Comparison of ENCODE assay signal across 1 cellular context in the genomic region with DNA sequence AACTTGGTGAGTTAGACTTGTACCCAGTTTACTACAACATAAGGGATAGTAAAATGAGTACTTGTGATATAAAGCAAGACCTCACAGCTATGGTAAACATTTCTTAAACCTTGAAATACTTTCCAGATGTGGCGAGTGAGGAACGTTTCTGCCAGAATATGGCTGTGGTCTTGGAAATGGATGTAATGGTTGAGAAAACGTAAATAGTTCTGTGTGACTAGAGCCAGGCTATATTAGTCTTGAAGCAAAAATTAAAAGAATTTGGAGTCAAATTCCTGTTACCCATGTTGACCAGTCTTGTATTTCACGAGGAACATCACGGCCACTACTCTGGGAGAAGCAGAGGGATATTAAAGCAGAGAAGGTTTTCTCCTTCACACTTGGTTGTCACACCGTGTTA.
TF ChIP-seq lines count a peak whose summit lies in the region.

No MANE protein-coding gene starts in this region.

TF ChIP-seq in IMR-90, 13 proteins besides CTCF, POLR2A, EP300 and RAD21:
- TF ChIP-seq CEBPB (IDR thresholded peaks at IDR 0.05; ENCODE audit: low read depth, low read length) (0 out of 2 replicates have a peak, but pooled peaks have one; percentile 11), RCOR1 (IDR thresholded peaks at IDR 0.05; ENCODE audit: insufficient replicate concordance, low read length) (no peak)
